In the genomic region with DNA sequence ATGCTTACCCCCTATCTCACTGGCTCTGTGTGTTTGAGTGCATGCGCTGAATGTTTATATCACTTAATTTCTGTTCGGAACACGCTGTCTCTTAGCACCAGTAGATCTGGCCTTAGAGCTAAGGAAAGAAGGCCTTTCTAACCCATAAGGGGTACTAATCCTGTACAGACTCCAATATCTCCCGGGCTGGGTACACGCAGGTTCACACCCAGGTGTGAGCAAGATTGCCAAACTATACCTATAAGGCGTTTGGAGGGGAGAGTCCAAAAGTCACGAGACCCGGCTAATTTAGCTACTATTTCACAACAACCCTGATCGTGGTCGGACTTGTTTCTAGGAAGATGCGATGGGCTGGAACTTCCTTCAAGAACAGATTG, we compare ENCODE assay signal across 8 cellular contexts. TPM values are rescaled to one million over a fixed set of nuclear protein-coding genes. Genes with fewer than 3 reads are reported as not detected.
A peak's percentile ranks its signal among the peaks of the same experiment; 100 is the strongest.
DNase-seq lines count a peak whose midpoint lies in the region; ATAC-seq, FAIRE-seq and TF ChIP-seq lines count a peak whose summit lies in the region.

No MANE protein-coding gene starts in this region.

- TF ChIP-seq CTCF in GM12878 (IDR thresholded peaks at IDR 0.05 in 2 of 3, conservative IDR thresholded peaks at IDR 0.05 in 1 of 3; ENCODE audit: control insufficient read depth in 2 of 3, extremely low read depth in 1 of 3, insufficient read depth in 1 of 3, low read depth in 3 of 3, low read length in 3 of 3) = no peak
- no peak for TF ChIP-seq CTCF in mesothelial cell of epicardium (IDR thresholded peaks at IDR 0.05; ENCODE audit: unreplicated experiment)

- TF ChIP-seq RAD21 in GM12878 (IDR thresholded peaks at IDR 0.05; ENCODE audit: insufficient read depth, low read depth, low read length) = no peak

- peak overlapping the region; percentile 89 for H3K27ac Mint-ChIP-seq in mesothelial cell of epicardium

- H3K4me3 Mint-ChIP-seq in mesothelial cell of epicardium = peak overlapping the region; percentile 97

- 29% methylated on average over 11 of the region's 11 CpGs for WGBS in GM12878 (ENCODE audit: insufficient coverage, insufficient replicate concordance, low lambda C conversion rate, missing lambda C conversion rate)

- no peaks in the 10 kb centered on the region for H3K9me3 Mint-ChIP-seq in mesothelial cell of epicardium

- H3K4me3 ChIP-seq in GM12878 = peak overlapping the region; percentile 97

- POLR2A ChIA-PET in GM12878 (lab: Charles Lee) = interaction anchor here (0.9 to 1.1 kb wide), 3 partner anchors 84 to 457 kb away, joined by 3 to 4 read pairs (median 3); a partner anchor contains a TSS

- CTCF ChIA-PET in GM12878 (lab: Yijun Ruan, JAX) = interaction anchor here (0.7 to 1.6 kb wide), 5 partner anchors 14 to 457 kb away, joined by 3 to 8 read pairs (median 4); a partner anchor contains a TSS

- intact Hi-C loops in GM12878 (cut with micrococcal nuclease; ENCODE audit: unreplicated experiment) = no loop called here

- DNase-seq in HT-29 (ENCODE audit: low spot score) (peak; percentile 8), GM12878 (ENCODE audit: low read depth, low spot score) (peak; percentile 16), mesothelial cell of epicardium (ENCODE audit: low spot score in 2 of 2, unreplicated experiment in 2 of 2) (no peak), NCI-H2227 (lab: John Stamatoyannopoulos, UW; ENCODE audit: unreplicated experiment) (no peak)

- no peaks in the 10 kb centered on the region for H4K20me1 ChIP-seq in GM12878 (ENCODE audit: control insufficient read depth, insufficient read depth)

- ATAC-seq in GM18868 (IDR thresholded peaks at IDR 0.05; ENCODE audit: unreplicated experiment) (peak; percentile 10), GM12878 (peak; percentile 7; the same call in 2 of the 3 replicates), HG02610 (IDR thresholded peaks at IDR 0.05; ENCODE audit: unreplicated experiment) (no peak), HG03460 (IDR thresholded peaks at IDR 0.05; ENCODE audit: unreplicated experiment) (no peak)
- ATAC-seq in activated CD4-positive, CD25-positive, alpha-beta regulatory T cell treated with anti-CD3 and anti-CD28 coated beads, Interleukin-2, amount 50 U/mL, for 24 hours = no peak

- H3K4me1 ChIP-seq in GM12878 (ENCODE audit: control insufficient read depth, insufficient read depth, low read length) = no peaks in the 10 kb centered on the region

- in situ Hi-C loops in GM12878 (cut with MboI) = loop anchor here (10.0 kb wide), 1 partner anchor 362 kb away; no protein-coding TSS in a partner anchor

- H3K9me3 ChIP-seq in GM12878 (replicated peaks; ENCODE audit: control insufficient read depth, insufficient read depth, low read length) = no peaks in the 10 kb centered on the region; the same call in 1 of the 3 replicates

- H3K4me1 Mint-ChIP-seq in mesothelial cell of epicardium = peaks cover 16% of the 10 kb centered on the region

- peak overlapping the region; percentile 99 for H3K4me2 ChIP-seq in GM12878 (ENCODE audit: control insufficient read depth, insufficient read depth)

- H3K27me3 Mint-ChIP-seq in mesothelial cell of epicardium (ENCODE audit: low read depth) = peaks cover 20% of the 10 kb centered on the region

- SMC1A ChIA-PET in GM12878 (lab: Charles Lee; ENCODE audit: uncharacterized antibody, unreplicated experiment) = interaction anchor here (0.6 to 1.2 kb wide), 4 partner anchors 29 to 839 kb away, joined by 3 read pairs; no protein-coding TSS in a partner anchor

- H3K36me3 ChIP-seq in GM12878 (ENCODE audit: control insufficient read depth in 2 of 2, insufficient read depth in 2 of 2, low read length in 1 of 2) = no peaks in the 10 kb centered on the region

- H2AFZ ChIP-seq in GM12878 (ENCODE audit: control insufficient read depth, low read depth, low read length) = peak overlapping the region; percentile 92

- no peak for TF ChIP-seq POLR2A in GM12878 (IDR thresholded peaks at IDR 0.05; ENCODE audit: low read depth, low read length)

- H3K27ac ChIP-seq in GM12878 (ENCODE audit: control insufficient read depth, insufficient read depth) = peak overlapping the region; percentile 89

- TSS peak; percentile 98 for BruUV-seq in GM12878 (replicated peaks; lab: Mats Ljungman, UMichigan)

- RAD21 ChIA-PET in GM12878 (lab: Charles Lee; ENCODE audit: unreplicated experiment) = interaction anchor here (1.2 kb wide), 1 partner anchor 29 kb away, joined by 3 read pairs; no protein-coding TSS in a partner anchor

- H3K79me2 ChIP-seq in GM12878 (ENCODE audit: control insufficient read depth, insufficient read depth, low read length) = peaks cover 45% of the 10 kb centered on the region

- peak overlapping the region; percentile 94 for H3K9ac ChIP-seq in GM12878 (ENCODE audit: control insufficient read depth, insufficient read depth, low read length)

- FAIRE-seq in GM12878 (lab: Jason Lieb, UNC) = peak; percentile 23

- no peaks in the 10 kb centered on the region for H3K27me3 ChIP-seq in GM12878 (replicated peaks in 1 of 2; ENCODE audit: control insufficient read depth in 2 of 2, insufficient read depth in 2 of 2, low read length in 1 of 2)

- no peak for TF ChIP-seq EP300 in GM12878 (IDR thresholded peaks at IDR 0.05; ENCODE audit: borderline replicate concordance in 1 of 2, control insufficient read depth in 1 of 2, low read depth in 2 of 2, low read length in 2 of 2)

- H3K36me3 Mint-ChIP-seq in mesothelial cell of epicardium = peaks cover 2% of the 10 kb centered on the region

TF ChIP-seq in GM12878, 131 proteins besides CTCF, POLR2A, EP300 and RAD21:
- TF ChIP-seq MTA3 (IDR thresholded peaks at IDR 0.05; ENCODE audit: borderline replicate concordance, low read length) (peak; percentile 63; the same call in 1 of the 2 replicates), SUPT20H (IDR thresholded peaks at IDR 0.05; ENCODE audit: borderline replicate concordance, control insufficient read depth, low read depth, low read length) (no peak)

RNA-seq across cellular contexts. Expression of a gene that starts 0.7 kb away (rescaled TPM):
- total RNA-seq in HT-29 (2014; rRNA removed; shearing (Covaris generic)) = 21.0 and 25.9 TPM in 2 replicates
- total RNA-seq in GM12878 (2013; cell fraction: nucleolus; rRNA removed) = 35.8 and 37.0 TPM in 2 replicates
- 33.6 and 38.2 TPM in 2 replicates for total RNA-seq in GM12878 (2014; rRNA removed)
- 26.6 and 30.1 TPM in 2 replicates for total RNA-seq in GM12878 (2014; rRNA removed; fragmentation: Illumina TruSeq; extraction: Trizol)
- 23.9 and 25.4 TPM in 2 replicates for total RNA-seq in GM12878 (2021)
- polyA plus RNA-seq in GM12878 (2011; ENCODE audit: low read depth) = 11.2 TPM
- polyA plus RNA-seq in GM12878 (2011; rRNA removed) = 46.4 and 47.9 TPM in 2 replicates
- polyA plus RNA-seq in GM12878 (2011; cell fraction: cytosol; rRNA removed) = 29.2 and 30.5 TPM in 2 replicates
- 47.3 and 62.4 TPM in 2 replicates for polyA plus RNA-seq in GM12878 (2011; cell fraction: nucleus; rRNA removed)
- polyA plus RNA-seq in GM12878 (2012) = 9.5 and 10.3 TPM in 2 replicates
- polyA plus RNA-seq in GM12878 (2014; fragmentation: Illumina TruSeq; extraction: Trizol) = 38.2 and 50.6 TPM in 2 replicates
- 10 to 100 TPM; 12.2 to 23.5 TPM for polyA plus RNA-seq in GM12878 (2014; fragmentation: Nextera tagmentation; extraction: Ambion mirVana)
- polyA plus RNA-seq in GM12878 (2014; rRNA removed) = 40.0 and 45.9 TPM in 2 replicates
- 10 to 100 TPM; 41.0 to 48.2 TPM for polyA plus RNA-seq in GM12878 (2016; fragmentation: Nextera tagmentation; extraction: Ambion mirVana)
- 34.1 and 36.5 TPM in 2 replicates for polyA minus RNA-seq in GM12878 (2011; rRNA and poly(A)+ RNA removed)
- 9.5 and 10.4 TPM in 2 replicates for polyA minus RNA-seq in GM12878 (2011; cell fraction: cytosol; rRNA and poly(A)+ RNA removed)
- polyA minus RNA-seq in GM12878 (2011; cell fraction: nucleus; rRNA and poly(A)+ RNA removed) = 18.0 and 26.7 TPM in 2 replicates
- 7.7 to 9.1 TPM (median 8.7 TPM) in 3 replicates for total RNA-seq in mesothelial cell of epicardium

Comparison
In these comparisons a context has a peak if more than half of its experiments do, and no peak if none do; other contexts are left out.
1. ATAC-seq: peak in GM18868 (single experiment) and GM12878 (single experiment); none in HG02610 (single experiment), HG03460 (single experiment) and activated CD4-positive, CD25-positive, alpha-beta regulatory T cell treated with anti-CD3 and anti-CD28 coated beads, Interleukin-2, amount 50 U/mL, for 24 hours (0 of 2).
2. DNase-seq: peak in HT-29 (single experiment) and GM12878 (single experiment); none in mesothelial cell of epicardium (0 of 2) and NCI-H2227 (single experiment).